8 cellular contexts compared by ENCODE assay signal in genomic region chr20:35145141-35145564, GRCh38.
A peak's percentile ranks its signal among the peaks of the same experiment; 100 is the strongest.
DNase-seq lines count a peak whose midpoint lies in the region; ATAC-seq and TF ChIP-seq lines count a peak whose summit lies in the region.

No MANE protein-coding gene starts in this region.

- H3K4me1 Mint-ChIP-seq in stimulated activated naive CD8-positive, alpha-beta T cell treated with anti-CD3 and anti-CD28 coated beads, Interleukin-15, Interleukin-2, amounts not matched to agents 100 ng/mL and 50 ng/mL, for 24 hours (ENCODE audit: low read depth) = peaks cover 39% of the 10 kb centered on the region

- H3K4me3 Mint-ChIP-seq in stimulated activated naive CD8-positive, alpha-beta T cell treated with anti-CD3 and anti-CD28 coated beads, Interleukin-15, Interleukin-2, amounts not matched to agents 100 ng/mL and 50 ng/mL, for 24 hours = peak overlapping the region; percentile 58

- no peak for ATAC-seq in HG03469 (IDR thresholded peaks at IDR 0.05; ENCODE audit: unreplicated experiment)
- ATAC-seq in GM18907 (IDR thresholded peaks at IDR 0.05; ENCODE audit: unreplicated experiment) = no peak

- in situ Hi-C loops in astrocyte of the spinal cord (cut with HindIII; ENCODE audit: low sequenced_read_pairs) = no loop called here

- peak; percentile 88 for DNase-seq in DMS 273 (lab: John Stamatoyannopoulos, UW; ENCODE audit: unreplicated experiment)
- peak; percentile 49 for DNase-seq in HFF-Myc (ENCODE audit: extremely low read depth, low read depth)
- peak; percentile 86 for DNase-seq in NCI-H748 treated with DMSO at 0.1 percent for 48 hours (lab: John Stamatoyannopoulos, UW)
- peak; percentile 56 for DNase-seq in astrocyte of the spinal cord (ENCODE audit: low read depth, low spot score)
- DNase-seq in iPS-NIHi7 (ENCODE audit: extremely low spot score) = peak; percentile 77

- TF ChIP-seq CTCF in HFF-Myc (IDR thresholded peaks at IDR 0.05; ENCODE audit: low read depth, low read length, missing control alignments) (peak; percentile 77), astrocyte of the spinal cord (IDR thresholded peaks at IDR 0.05; ENCODE audit: low read depth, low read length) (peak; percentile 62)

- no peaks in the 10 kb centered on the region for H3K27me3 Mint-ChIP-seq in stimulated activated naive CD8-positive, alpha-beta T cell treated with anti-CD3 and anti-CD28 coated beads, Interleukin-15, Interleukin-2, amounts not matched to agents 100 ng/mL and 50 ng/mL, for 24 hours

- no peaks in the 10 kb centered on the region for H3K9me3 Mint-ChIP-seq in stimulated activated naive CD8-positive, alpha-beta T cell treated with anti-CD3 and anti-CD28 coated beads, Interleukin-15, Interleukin-2, amounts not matched to agents 100 ng/mL and 50 ng/mL, for 24 hours

- peaks cover 28% of the 10 kb centered on the region for H3K36me3 Mint-ChIP-seq in stimulated activated naive CD8-positive, alpha-beta T cell treated with anti-CD3 and anti-CD28 coated beads, Interleukin-15, Interleukin-2, amounts not matched to agents 100 ng/mL and 50 ng/mL, for 24 hours (ENCODE audit: low read depth)

- peak overlapping the region; percentile 16 for H3K27ac Mint-ChIP-seq in stimulated activated naive CD8-positive, alpha-beta T cell treated with anti-CD3 and anti-CD28 coated beads, Interleukin-15, Interleukin-2, amounts not matched to agents 100 ng/mL and 50 ng/mL, for 24 hours

- no peak overlapping the region for H3K4me3 ChIP-seq in HFF-Myc (replicated peaks; ENCODE audit: low read depth, low read length)
- no peak overlapping the region for H3K4me3 ChIP-seq in astrocyte of the spinal cord (ENCODE audit: low read depth, low read length)
